11 cellular contexts compared by ENCODE assay signal in the genomic region with DNA sequence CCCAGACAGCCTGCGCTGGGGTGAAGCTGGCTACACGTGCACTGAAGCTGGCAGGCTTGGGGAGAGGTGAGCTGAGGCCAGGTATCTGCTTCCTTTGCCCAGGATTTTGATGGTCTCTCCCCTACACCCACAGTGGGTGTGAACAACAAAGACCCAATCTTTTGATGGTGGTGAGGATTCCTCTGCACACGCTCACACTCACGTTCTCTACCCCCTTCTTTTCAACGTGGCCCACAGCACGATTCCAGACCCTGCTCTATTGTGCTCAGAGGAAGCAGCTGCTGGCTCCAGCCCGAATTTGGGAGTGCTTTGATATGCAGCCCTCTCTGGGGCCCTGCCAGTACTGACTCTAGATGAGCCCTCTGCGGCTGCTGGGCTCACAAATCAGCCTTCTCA. TPM values are rescaled to one million over a fixed set of nuclear protein-coding genes. Genes with fewer than 3 reads are reported as not detected.
DNase-seq lines count a peak whose midpoint lies in the region; ATAC-seq, FAIRE-seq and TF ChIP-seq lines count a peak whose summit lies in the region.
"Had no signal": no experiment of that assay in that cellular context is flagged by ENCODE, and none has a peak within 500 bp of the region (broad histone marks: within the 10 kb centered on the region; RNA-seq: fewer than 3 reads in every experiment).

No MANE protein-coding gene starts in this region.

- FAIRE-seq in GM12891 (lab: Jason Lieb, UNC), result no peak
- FAIRE-seq: D721Med, endometrium had no signal

- peaks cover 55 to 96% (median 80%) of the 10 kb centered on the region in 4 donors for H3K4me1 ChIP-seq in stomach

- intact Hi-C loops in left colon (cut with DNase I, micrococcal nuclease) (no loop called here), stomach (cut with DNase I; ENCODE audit: low total_unique reads) (no loop called here)

- H3K27ac ChIP-seq in cingulate gyrus (ENCODE audit: low read depth, low read length) (peak overlapping the region; percentile 67), stomach (peak overlapping the region; percentile 4 to 99 (median 94))

- DNase-seq in LHCN-M2 (ENCODE audit: low read depth), result peak; percentile 61
- peak; percentile 56 to 70 for DNase-seq in left colon
- no peak for DNase-seq in stomach
- no peak for DNase-seq in GM12891 (ENCODE audit: insufficient read length, low spot score)
- no peak for DNase-seq in SKM-1 treated with dmso at 0.1 percent for 144 hours (lab: John Stamatoyannopoulos, UW; ENCODE audit: unreplicated experiment)
- DNase-seq: NCI-H1105 had no signal

- TF ChIP-seq CTCF in stomach (IDR thresholded peaks at IDR 0.05), result no peak

- WGBS in stomach, 5 donors, result 23 to 37% (median 30%) methylated on average over 8 of the region's 8 CpGs

- no peak for TF ChIP-seq EP300 in stomach (IDR thresholded peaks at IDR 0.05)

- ATAC-seq in left colon (no peak), HG03025 (IDR thresholded peaks at IDR 0.05; ENCODE audit: low FRiP score, unreplicated experiment) (no peak), HG03045 (IDR thresholded peaks at IDR 0.05; ENCODE audit: unreplicated experiment) (no peak)

- peaks cover 0 to 18% (median 4%) of the 10 kb centered on the region in 3 donors for H3K27me3 ChIP-seq in stomach

- peaks cover 0 to 9% (median 4%) of the 10 kb centered on the region in 4 donors for H3K36me3 ChIP-seq in stomach

- H3K4me3 ChIP-seq in stomach, result peak overlapping the region in 2 of 4 donors; percentile 4 to 69

- TF ChIP-seq POLR2A in stomach (IDR thresholded peaks at IDR 0.05) (no peak), GM12891 (IDR thresholded peaks at IDR 0.05; ENCODE audit: low read depth, low read length) (no peak)

- H3K9me3 ChIP-seq in stomach, result no peaks in the 10 kb centered on the region

TF ChIP-seq in GM12891, 5 proteins besides CTCF, POLR2A, EP300 and RAD21:
- TF ChIP-seq PAX5 (IDR thresholded peaks at IDR 0.05; ENCODE audit: insufficient read depth, low read length, severe bottlenecking), result no peak
- no peak for TF ChIP-seq POLR2AphosphoS5 (IDR thresholded peaks at IDR 0.05; ENCODE audit: low read depth, low read length)
- no peak for TF ChIP-seq POU2F2 (IDR thresholded peaks at IDR 0.05; ENCODE audit: low read depth, low read length)
- TF ChIP-seq TAF1 (IDR thresholded peaks at IDR 0.05; ENCODE audit: low read depth, low read length), result no peak
TF ChIP-seq in GM12891: peak in this region for 0.

RNA-seq across cellular contexts. Expression of gene CD9, which starts 4.9 kb away (rescaled TPM):
- total RNA-seq in LHCN-M2 (2014; rRNA removed) (38.3 and 42.4 TPM in 2 replicates), left colon (100 to 1,000 TPM; 574 to 766 TPM), stomach (100 to 1,000 TPM in 3 of 5 donors, 10 to 100 TPM in 2; 68.1 to 297 (median 154) TPM)
- 45.9 TPM for polyA plus RNA-seq in LHCN-M2 (2012)
- polyA plus RNA-seq in stomach, result 100 to 1,000 TPM in 2 of 3 donors, 10 to 100 TPM in 1; 51.0 to 421 (median 124) TPM
- 7.8 TPM for polyA plus RNA-seq in GM12891 (2012; ENCODE audit: low read depth, missing spikeins)

Comparison
In these comparisons a context has a peak if more than half of its experiments do, and no peak if none do; other contexts are left out.
1. DNase-seq: peak in LHCN-M2 (single experiment) and left colon (2 of 2); none in stomach (single experiment), GM12891 (single experiment) and SKM-1 treated with dmso at 0.1 percent for 144 hours (single experiment).